In genomic region chr9:89663264-89663970, GRCh38 we compare ENCODE assay signal across 2 cellular contexts.
TF ChIP-seq lines count a peak whose summit lies in the region.

No MANE protein-coding gene starts in this region.

TF ChIP-seq in GM23338, 12 proteins besides CTCF, POLR2A, EP300 and RAD21 (continued from another document):
- no peak for TF ChIP-seq EZH2phosphoT487 (IDR thresholded peaks at IDR 0.05; ENCODE audit: unreplicated experiment)
- TF ChIP-seq REST (IDR thresholded peaks at IDR 0.05; ENCODE audit: unreplicated experiment) = no peak
- no peak for TF ChIP-seq STAT1 (IDR thresholded peaks at IDR 0.05; ENCODE audit: unreplicated experiment)
- TF ChIP-seq CREB1 (CRISPR knock-in tag; IDR thresholded peaks at IDR 0.05; ENCODE audit: low read depth) = no peak
- no peak for TF ChIP-seq ZNF114 (CRISPR knock-in tag; IDR thresholded peaks at IDR 0.05)
- no peak for TF ChIP-seq ZNF331 (CRISPR knock-in tag; IDR thresholded peaks at IDR 0.05; ENCODE audit: low read depth)
- TF ChIP-seq POLR2AphosphoS5 (IDR thresholded peaks at IDR 0.05; ENCODE audit: low read depth) = no peak

TF ChIP-seq in liver, 16 proteins besides CTCF, POLR2A, EP300 and RAD21 (continued from another document):
- TF ChIP-seq REST (IDR thresholded peaks at IDR 0.05) (no peak), GABPA (IDR thresholded peaks at IDR 0.05 in 1 of 2, conservative IDR thresholded peaks at IDR 0.05 in 1 of 2) (no peak), JUND (IDR thresholded peaks at IDR 0.05) (no peak), HNF4A (conservative IDR thresholded peaks at IDR 0.05) (no peak), ZBTB33 (IDR thresholded peaks at IDR 0.05) (no peak), HNF4G (IDR thresholded peaks at IDR 0.05) (no peak), TAF1 (conservative IDR thresholded peaks at IDR 0.05) (no peak), FOXA2 (IDR thresholded peaks at IDR 0.05) (no peak), ATF3 (IDR thresholded peaks at IDR 0.05) (no peak), SP1 (IDR thresholded peaks at IDR 0.05) (no peak), YY1 (IDR thresholded peaks at IDR 0.05) (no peak), MAX (IDR thresholded peaks at IDR 0.05) (no peak)
